Comparison of ENCODE assay signal across 8 cellular contexts in the genomic region with DNA sequence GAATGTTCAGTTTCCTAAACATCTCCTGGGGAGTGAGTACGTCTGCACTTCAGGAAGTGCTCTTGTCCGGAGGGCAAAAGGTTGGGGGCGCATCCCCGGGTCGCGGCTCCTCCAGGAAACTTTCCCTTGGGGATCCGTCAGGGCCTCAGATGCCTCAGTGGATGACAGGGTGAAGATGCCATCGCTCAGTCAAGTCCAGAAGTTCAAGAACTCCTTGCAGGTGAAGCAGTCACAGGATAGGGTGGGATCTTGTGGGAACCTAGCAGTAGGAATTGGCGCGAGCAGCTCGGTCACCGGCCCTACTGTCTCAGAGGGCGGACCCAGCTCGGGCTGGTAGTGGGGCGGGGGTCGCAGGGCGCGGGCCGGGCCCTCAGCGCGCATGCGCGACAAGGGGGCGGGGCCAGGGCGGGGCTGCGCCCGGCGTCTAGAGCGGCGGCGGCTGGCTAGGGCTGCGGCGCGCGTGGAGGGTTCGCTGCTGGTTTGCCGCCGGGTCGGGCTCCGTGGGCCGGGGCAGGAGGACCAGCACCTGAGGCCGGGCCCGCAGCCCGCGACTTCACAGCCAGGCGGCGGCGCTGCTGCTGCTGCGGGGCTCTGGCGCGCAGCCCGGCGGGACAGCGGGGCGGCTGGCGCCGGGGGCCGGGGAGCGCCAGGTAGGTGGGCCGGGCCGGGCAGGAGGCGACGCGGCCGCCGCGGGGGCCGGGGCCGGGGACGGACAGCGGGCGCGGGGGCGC. TPM values are rescaled to one million over a fixed set of nuclear protein-coding genes. Genes with fewer than 3 reads are reported as not detected.
DNase-seq lines count a peak whose midpoint lies in the region; ATAC-seq and TF ChIP-seq lines count a peak whose summit lies in the region.

INPP4A (plus strand) TSS at position 423 of the 731 bp plus-strand sequence. CDS start 75,191 bp downstream, outside the sequence.

- H3K4me3 Mint-ChIP-seq in nephron progenitor cell: peak within 1 kb of the TSS; percentile 97

- H3K36me3 Mint-ChIP-seq in nephron progenitor cell (ENCODE audit: low read depth): no peaks in the 10 kb centered on the region

- peaks cover 21% of the 10 kb centered on the region; the same call in 1 of the 2 replicates for H4K20me1 ChIP-seq in DND-41 (ENCODE audit: insufficient read depth, low read length)

- H3K27me3 ChIP-seq in DND-41 (ENCODE audit: insufficient read depth, low read length, poor library complexity): no peaks in the 10 kb centered on the region

- peaks cover 49% of the 10 kb centered on the region for H3K4me1 Mint-ChIP-seq in nephron progenitor cell

- H3K79me2 ChIP-seq in DND-41 (ENCODE audit: insufficient read depth, low read length): peaks cover 44% of the 10 kb centered on the region

- peak within 1 kb of the TSS; percentile 93 for H2AFZ ChIP-seq in DND-41 (ENCODE audit: low read depth, low read length)

- peaks cover 14% of the 10 kb centered on the region for H3K9me3 Mint-ChIP-seq in nephron progenitor cell

- POLR2A ChIA-PET in RWPE1 (lab: Yijun Ruan, JAX; ENCODE audit: low non-redundant PET): no interaction called here

- ATAC-seq in DND-41 (ENCODE audit: insufficient read depth, low read depth): peak; percentile 78
- peak; percentile 79 for ATAC-seq in GM21528 (IDR thresholded peaks at IDR 0.05; ENCODE audit: low FRiP score, unreplicated experiment)

- peak; percentile 84 for DNase-seq in DND-41
- DNase-seq in HuH-7.5 (ENCODE audit: low spot score): peak; percentile 84
- peak; percentile 75 for DNase-seq in RWPE1 (ENCODE audit: low spot score)
- peak; percentile 71 for DNase-seq in activated T-helper 9 cell treated with anti-CD3 and anti-CD28 coated beads, Interleukin-2, amount 50 U/mL, for 16 hours (ENCODE audit: low read depth)
- DNase-seq in fibroblast of pulmonary artery (ENCODE audit: low read depth): peak; percentile 65
- peak; percentile 92 for DNase-seq in nephron progenitor cell

- H3K4me1 ChIP-seq in DND-41 (ENCODE audit: insufficient read depth, low read length): peaks cover 49% of the 10 kb centered on the region

- peak within 1 kb of the TSS; percentile 77 for H3K9ac ChIP-seq in DND-41 (ENCODE audit: low read depth, low read length)

- no peaks in the 10 kb centered on the region for H3K36me3 ChIP-seq in DND-41 (ENCODE audit: insufficient read depth, low read length)

- H3K27me3 Mint-ChIP-seq in nephron progenitor cell (ENCODE audit: low read depth, poor library complexity): no peaks in the 10 kb centered on the region

- TF ChIP-seq CTCF in DND-41 (IDR thresholded peaks at IDR 0.05; ENCODE audit: borderline replicate concordance, extremely low read depth, low read length, poor library complexity, severe bottlenecking) (no peak), RWPE1 (conservative IDR thresholded peaks at IDR 0.05; ENCODE audit: low read depth) (peak; percentile 36), fibroblast of pulmonary artery (IDR thresholded peaks at IDR 0.05; ENCODE audit: low read length, missing control alignments) (no peak), nephron progenitor cell (IDR thresholded peaks at IDR 0.05) (no peak), subcutaneous adipose tissue (IDR thresholded peaks at IDR 0.05; ENCODE audit: low read depth) (no peak)

- peak within 1 kb of the TSS; percentile 96 for H3K27ac Mint-ChIP-seq in nephron progenitor cell

- peak within 1 kb of the TSS; percentile 94 for H3K4me2 ChIP-seq in DND-41 (ENCODE audit: insufficient read depth, low read length)

- CTCF ChIA-PET in RWPE1 (lab: Yijun Ruan, JAX): no interaction called here

- no peaks in the 10 kb centered on the region for H3K9me3 ChIP-seq in DND-41 (ENCODE audit: insufficient read depth, low read length, severe bottlenecking)

- H3K4me3 ChIP-seq in DND-41 (ENCODE audit: low read depth in 1 of 2, low read length in 2 of 2) (peak within 1 kb of the TSS; percentile 73 to 77), fibroblast of pulmonary artery (replicated peaks; ENCODE audit: low read depth, low read length) (peak within 1 kb of the TSS; percentile 69)

- H3K27ac ChIP-seq in DND-41 (ENCODE audit: low read length) (peak within 1 kb of the TSS; percentile 71), RWPE1 (peak within 1 kb of the TSS; percentile 69)

RNA-seq across cellular contexts. Expression of gene INPP4A, which starts in this region (rescaled TPM):
- 10 to 100 TPM; 18.9 to 38.2 (median 22.0) TPM for total RNA-seq in subcutaneous adipose tissue

Comparison
In these comparisons a context has a peak if more than half of its experiments do, and no peak if none do; other contexts are left out.
1. Peak in every context shown above with its lines: DNase-seq, ATAC-seq, H3K4me3 ChIP-seq and H3K27ac ChIP-seq.